In the genomic region with DNA sequence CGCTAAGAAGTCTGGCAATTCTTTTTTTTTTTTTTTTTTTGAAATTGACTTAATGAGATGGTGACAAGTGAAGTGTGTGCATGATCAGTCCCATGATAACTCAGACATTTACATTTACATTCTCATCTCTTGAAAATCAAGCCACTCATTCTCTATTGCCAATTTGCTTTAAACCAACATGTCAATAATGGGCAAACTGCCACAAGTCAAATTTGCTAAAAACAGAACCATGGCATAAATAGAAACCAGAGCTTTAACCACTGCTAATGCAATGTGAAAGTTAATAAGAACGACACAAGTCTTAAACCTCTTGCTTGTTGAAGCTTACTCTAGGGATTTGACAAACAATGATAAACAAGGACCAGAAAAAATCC, we compare ENCODE assay signal across 17 cellular contexts. TPM values are rescaled to one million over a fixed set of nuclear protein-coding genes. Genes with fewer than 3 reads are reported as not detected.
A peak's percentile ranks its signal among the peaks of the same experiment; 100 is the strongest.
DNase-seq lines count a peak whose midpoint lies in the region; ATAC-seq and TF ChIP-seq lines count a peak whose summit lies in the region.
"Had no signal": no experiment of that assay in that cellular context is flagged by ENCODE, and none has a peak within 500 bp of the region (broad histone marks: within the 10 kb centered on the region; RNA-seq: fewer than 3 reads in every experiment).

No MANE protein-coding gene starts in this region.

- intact Hi-C loops in heart right ventricle (cut with DNase I) (no loop called here), left ventricle myocardium inferior (cut with micrococcal nuclease) (no loop called here)

- H3K4me1 Mint-ChIP-seq in mesothelial cell of epicardium: no peaks in the 10 kb centered on the region
- H3K4me1 Mint-ChIP-seq: memory B cell had no signal

- H3K27me3 Mint-ChIP-seq in mesothelial cell of epicardium (ENCODE audit: low read depth): peaks cover 4% of the 10 kb centered on the region
- H3K27me3 Mint-ChIP-seq: memory B cell had no signal

- H3K36me3 ChIP-seq in heart right ventricle (no peaks in the 10 kb centered on the region), left ventricle myocardium inferior (no peaks in the 10 kb centered on the region)
- H3K36me3 ChIP-seq: cardiac muscle cell, upper lobe of left lung had no signal

- H3K27ac Mint-ChIP-seq in mesothelial cell of epicardium: no peak overlapping the region
- H3K27ac Mint-ChIP-seq: memory B cell; T-helper 1 cell treated with Interleukin-12 subunit alpha and Interleukin-12 subunit beta and Interleukin-4 antibody, amounts not matched to agents 30 μg/mL and 1 μg/mL, for 36 hours had no signal

- H3K27me3 ChIP-seq in heart right ventricle (no peaks in the 10 kb centered on the region), left ventricle myocardium inferior (ENCODE audit: low read depth) (peaks cover 2% of the 10 kb centered on the region)
- H3K27me3 ChIP-seq: cardiac muscle cell, upper lobe of left lung had no signal

- ATAC-seq in GM18909 (IDR thresholded peaks at IDR 0.05; ENCODE audit: poor library complexity, unreplicated experiment) (peak; percentile 62), HG02571 (IDR thresholded peaks at IDR 0.05; ENCODE audit: unreplicated experiment) (peak; percentile 51), HG03378 (IDR thresholded peaks at IDR 0.05; ENCODE audit: unreplicated experiment) (peak; percentile 68), heart right ventricle (no peak)

- H3K4me1 ChIP-seq in heart right ventricle (no peaks in the 10 kb centered on the region), left ventricle myocardium inferior (no peaks in the 10 kb centered on the region)
- H3K4me1 ChIP-seq: upper lobe of left lung had no signal

- WGBS in heart right ventricle, 2 donors: 62 to 76% methylated on average over 2 of the region's 2 CpGs

- TF ChIP-seq CTCF in 22Rv1 (IDR thresholded peaks at IDR 0.05) (no peak), mesothelial cell of epicardium (IDR thresholded peaks at IDR 0.05; ENCODE audit: unreplicated experiment) (no peak), heart right ventricle (IDR thresholded peaks at IDR 0.05) (no peak), left ventricle myocardium inferior (IDR thresholded peaks at IDR 0.05; ENCODE audit: borderline replicate concordance) (no peak)

- H3K9me3 ChIP-seq in heart right ventricle (no peaks in the 10 kb centered on the region), left ventricle myocardium inferior (replicated peaks) (no peaks in the 10 kb centered on the region)
- H3K9me3 ChIP-seq: upper lobe of left lung had no signal

- H3K9me3 Mint-ChIP-seq in mesothelial cell of epicardium: no peaks in the 10 kb centered on the region
- H3K9me3 Mint-ChIP-seq: memory B cell; T-helper 1 cell treated with Interleukin-12 subunit alpha and Interleukin-12 subunit beta and Interleukin-4 antibody, amounts not matched to agents 30 μg/mL and 1 μg/mL, for 36 hours had no signal

- DNase-seq in mesothelial cell of epicardium (ENCODE audit: low spot score in 2 of 2, unreplicated experiment in 2 of 2) (no peak), heart right ventricle (no peak), left ventricle myocardium inferior (no peak)
- no peak for DNase-seq in stimulated activated CD4-positive, alpha-beta T cell treated with anti-CD3 and anti-CD28 coated beads, Interleukin-2, amount 100 ng/mL, for 24 hours
- DNase-seq: ACHN, DMS 273 treated with DMSO at 0.1 percent for 48 hours, NCI-H2107, OCI-M1, upper lobe of left lung had no signal

- no peak overlapping the region for H3K4me3 Mint-ChIP-seq in mesothelial cell of epicardium
- H3K4me3 Mint-ChIP-seq: memory B cell; T-helper 1 cell treated with Interleukin-12 subunit alpha and Interleukin-12 subunit beta and Interleukin-4 antibody, amounts not matched to agents 30 μg/mL and 1 μg/mL, for 36 hours had no signal

- no peaks in the 10 kb centered on the region for H3K36me3 Mint-ChIP-seq in mesothelial cell of epicardium
- H3K36me3 Mint-ChIP-seq: memory B cell had no signal

- H3K4me3 ChIP-seq in heart right ventricle (no peak overlapping the region), left ventricle myocardium inferior (no peak overlapping the region)
- H3K4me3 ChIP-seq: cardiac muscle cell, hepatocyte, upper lobe of left lung had no signal

- peak overlapping the region; percentile 20 for H3K27ac ChIP-seq in 22Rv1
- no peak overlapping the region for H3K27ac ChIP-seq in heart right ventricle
- no peak overlapping the region for H3K27ac ChIP-seq in left ventricle myocardium inferior (replicated peaks)
- H3K27ac ChIP-seq: cardiac muscle cell, hepatocyte, upper lobe of left lung had no signal

RNA-seq across cellular contexts. Expression of a gene that starts 12.0 kb away (rescaled TPM):
- total RNA-seq in mesothelial cell of epicardium: 0.61 to 1.1 TPM (median 0.95 TPM) in 3 replicates
- 10 to 100 TPM in 9 of 10 donors, 1 to 10 TPM in 1; 7.5 to 32.2 (median 15.1) TPM for total RNA-seq in heart right ventricle
- 1 to 10 TPM; 7.9 to 8.3 TPM for polyA plus RNA-seq in heart right ventricle
- total RNA-seq in left ventricle myocardium inferior: 16.4 TPM

Comparison
In these comparisons a context has a peak if more than half of its experiments do, and no peak if none do; other contexts are left out.
1. ATAC-seq: peak in GM18909 (single experiment), HG02571 (single experiment) and HG03378 (single experiment); none in heart right ventricle (0 of 8).